In the genomic region with DNA sequence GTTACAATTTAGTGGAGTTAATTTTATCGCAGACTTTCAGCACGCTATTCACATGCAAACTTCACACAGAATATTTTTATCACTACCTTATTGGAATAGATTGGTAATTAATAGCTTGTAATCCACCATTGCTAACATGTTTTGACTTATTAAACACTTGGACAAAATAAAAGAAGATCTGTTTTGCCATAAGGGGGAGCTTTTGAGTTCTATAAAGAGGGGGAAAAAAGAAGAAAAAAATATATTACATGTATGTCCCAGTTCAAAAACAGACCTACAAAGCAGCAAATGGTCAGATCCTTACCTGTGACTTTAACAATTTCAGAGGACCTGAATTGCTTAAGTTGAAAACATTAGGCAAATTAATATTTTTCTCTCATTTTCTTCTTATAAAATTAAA, we compare ENCODE assay signal across 9 cellular contexts. TPM values are rescaled to one million over a fixed set of nuclear protein-coding genes. Genes with fewer than 3 reads are reported as not detected.
DNase-seq lines count a peak whose midpoint lies in the region; ATAC-seq, FAIRE-seq and TF ChIP-seq lines count a peak whose summit lies in the region.
"Had no signal": no experiment of that assay in that cellular context is flagged by ENCODE, and none has a peak within 500 bp of the region (broad histone marks: within the 10 kb centered on the region; RNA-seq: fewer than 3 reads in every experiment).

No MANE protein-coding gene starts in this region.

- whole genome bisulfite sequencing in K562 (ENCODE audit: insufficient coverage, low coverage, missing lambda C conversion rate) = 4% methylated on average over 2 of the region's 2 CpGs
- WGBS in mesenchymal stem cell = no CpG with 5 or more reads among the region's 2 CpGs

- no peaks in the 10 kb centered on the region for H3K9me3 Mint-ChIP-seq in activated CD8-positive, alpha-beta memory T cell treated with anti-CD3 and anti-CD28 coated beads, Interleukin-2, amount 10 ng/mL, durations not matched to agents 7 days and 5 days (ENCODE audit: low read depth)

- BruUV-seq in K562 (replicated peaks; lab: Mats Ljungman, UMichigan) = no TSS peak

- no peak overlapping the region for H3K9ac ChIP-seq in K562 (ENCODE audit: insufficient read depth in 1 of 2, low read depth in 2 of 2, low read length in 2 of 2)
- peak overlapping the region; percentile 95 for H3K9ac ChIP-seq in mesenchymal stem cell (ENCODE audit: low read length)

- H3K79me1 ChIP-seq in mesenchymal stem cell (replicated peaks; ENCODE audit: low read length, poor library complexity, severe bottlenecking) = no peaks in the 10 kb centered on the region

- no peak overlapping the region for H3K4me3 Mint-ChIP-seq in activated CD8-positive, alpha-beta memory T cell treated with anti-CD3 and anti-CD28 coated beads, Interleukin-2, amount 10 ng/mL, durations not matched to agents 7 days and 5 days

- H3K9me3 ChIP-seq in K562 (replicated peaks; ENCODE audit: control insufficient read depth, insufficient read depth, low read depth, low read length) = no peaks in the 10 kb centered on the region
- no peaks in the 10 kb centered on the region for H3K9me3 ChIP-seq in mesenchymal stem cell (ENCODE audit: control insufficient read depth, low read length)

- intact Hi-C loops in K562 (cut with micrococcal nuclease) = loop anchor here (1.0 to 5.0 kb wide), 2 partner anchors 339 to 495 kb away; no protein-coding TSS in a partner anchor

- H3K4ac ChIP-seq in mesenchymal stem cell (ENCODE audit: low read depth in 1 of 2, low read length in 2 of 2) = no peak overlapping the region

- ATAC-seq in K562 (no peak), GM21390 (IDR thresholded peaks at IDR 0.05; ENCODE audit: unreplicated experiment) (no peak)
- ATAC-seq in activated CD8-positive, alpha-beta memory T cell treated with anti-CD3 and anti-CD28 coated beads, Interleukin-2, amount 10 ng/mL, durations not matched to agents 7 days and 5 days = no peak
- ATAC-seq: GM12878 had no signal

- TF ChIP-seq CTCF in K562 (IDR thresholded peaks at IDR 0.05 in 2 of 3, conservative IDR thresholded peaks at IDR 0.05 in 1 of 3; ENCODE audit: insufficient read depth in 2 of 3, low read depth in 1 of 3, low read length in 3 of 3) = peak in 2 of 3 experiments; percentile 16 to 57; a peak in 3 of 6 replicates

- H3K27me3 ChIP-seq in K562 (ENCODE audit: control insufficient read depth in 2 of 2, insufficient read depth in 2 of 2, low read length in 2 of 2) (peaks cover 7 to 14% of the 10 kb centered on the region in 2 experiments; a peak in 4 of 5 replicates), mesenchymal stem cell (ENCODE audit: control insufficient read depth in 1 of 2, insufficient read depth in 1 of 2, low read length in 2 of 2) (no peaks in the 10 kb centered on the region)

- H3K18ac ChIP-seq in mesenchymal stem cell (ENCODE audit: low read depth in 1 of 2, low read length in 2 of 2) = no peak overlapping the region

- no peaks in the 10 kb centered on the region for H3K79me2 ChIP-seq in K562 (ENCODE audit: control insufficient read depth, insufficient read depth, low read length)

- peak; percentile 17 for DNase-seq in AG20443 (ENCODE audit: low spot score)
- peak; percentile 33 to 62 for DNase-seq in Kasumi-1 (lab: John Stamatoyannopoulos, UW)
- peak in 2 of 4 experiments; percentile 11 to 14 for DNase-seq in K562 (ENCODE audit: extremely low read depth in 1 of 4, low spot score in 3 of 4)
- no peak for DNase-seq in mesenchymal stem cell
- DNase-seq in frontal cortex (ENCODE audit: low spot score in 2 of 2) = no peak
- no peak for DNase-seq in activated gamma-delta T cell (lab: John Stamatoyannopoulos, UW)
- no peak for DNase-seq in activated CD8-positive, alpha-beta memory T cell treated with anti-CD3 and anti-CD28 coated beads, Interleukin-2, amount 10 ng/mL, durations not matched to agents 7 days and 5 days

- no peak overlapping the region for H3K27ac ChIP-seq in K562 (ENCODE audit: extremely low read depth, low read depth, low read length)
- peak overlapping the region; percentile 96 for H3K27ac ChIP-seq in mesenchymal stem cell (ENCODE audit: low read length, poor library complexity, severe bottlenecking)

- no peaks in the 10 kb centered on the region for H3K9me1 ChIP-seq in K562 (ENCODE audit: control insufficient read depth, insufficient read depth, low read length)

- H2BK12ac ChIP-seq in mesenchymal stem cell (ENCODE audit: low read length in 2 of 2) = no peak overlapping the region

- in situ Hi-C loops in K562 (cut with MboI) = loop anchor here (5.0 to 10.0 kb wide), 2 partner anchors 342 to 420 kb away; no protein-coding TSS in a partner anchor

- no peaks in the 10 kb centered on the region for H4K20me1 ChIP-seq in K562 (replicated peaks; ENCODE audit: control insufficient read depth, insufficient read depth, low read length)

- no peak for FAIRE-seq in K562 (lab: Jason Lieb, UNC)
- FAIRE-seq in frontal cortex (lab: Jason Lieb, UNC) = no peak
- FAIRE-seq: GM12878 had no signal

- no peak overlapping the region for H3K14ac ChIP-seq in mesenchymal stem cell (ENCODE audit: low read length in 2 of 2)

- H3K23ac ChIP-seq in mesenchymal stem cell (ENCODE audit: low read length in 2 of 2) = no peak overlapping the region

- peaks cover 5% of the 10 kb centered on the region for H3K4me1 Mint-ChIP-seq in activated CD8-positive, alpha-beta memory T cell treated with anti-CD3 and anti-CD28 coated beads, Interleukin-2, amount 10 ng/mL, durations not matched to agents 7 days and 5 days

- no peak overlapping the region for H2AK5ac ChIP-seq in mesenchymal stem cell (ENCODE audit: low read length, severe bottlenecking)

- no peak overlapping the region for H2BK5ac ChIP-seq in mesenchymal stem cell (ENCODE audit: low read depth, low read length, poor library complexity, severe bottlenecking)

- POLR2A ChIA-PET in K562 (lab: Yijun Ruan, JAX) = interaction anchor here (0.6 to 1.4 kb wide), 4 partner anchors 10 to 265 kb away, joined by 3 read pairs; no protein-coding TSS in a partner anchor

- no peak overlapping the region for H3K4me3 ChIP-seq in K562
- peak overlapping the region in 1 of 2 experiments; percentile 79 for H3K4me3 ChIP-seq in mesenchymal stem cell (ENCODE audit: insufficient read depth in 1 of 2, low read depth in 1 of 2, low read length in 2 of 2)
- H3K4me3 ChIP-seq: GM12878 had no signal

- H3K4me1 ChIP-seq in K562 (replicated peaks in 1 of 2; ENCODE audit: control insufficient read depth in 2 of 2, insufficient read depth in 2 of 2, low read length in 2 of 2) (peaks cover 0 to 10% of the 10 kb centered on the region in 2 experiments; a peak in 3 of 5 replicates), mesenchymal stem cell (ENCODE audit: control insufficient read depth, insufficient read depth, low read depth, low read length) (peaks cover 9% of the 10 kb centered on the region)

- H3K27ac Mint-ChIP-seq in activated CD8-positive, alpha-beta memory T cell treated with anti-CD3 and anti-CD28 coated beads, Interleukin-2, amount 10 ng/mL, durations not matched to agents 7 days and 5 days = no peak overlapping the region

- no peak overlapping the region for H4K91ac ChIP-seq in mesenchymal stem cell (ENCODE audit: low read length)

- H2BK120ac ChIP-seq in mesenchymal stem cell (ENCODE audit: low read depth, low read length) = no peak overlapping the region

- H2AFZ ChIP-seq in K562 (ENCODE audit: low read depth, low read length) = no peak overlapping the region
- no peak overlapping the region for H2AFZ ChIP-seq in mesenchymal stem cell (ENCODE audit: low read depth, low read length)

- H3K4me2 ChIP-seq in K562 (ENCODE audit: insufficient read depth, low read length) (no peak overlapping the region), mesenchymal stem cell (ENCODE audit: low read length, poor library complexity, severe bottlenecking) (no peak overlapping the region)

- no peak for TF ChIP-seq POLR2A in K562 (conservative IDR thresholded peaks at IDR 0.05)

- H3K27me3 Mint-ChIP-seq in activated CD8-positive, alpha-beta memory T cell treated with anti-CD3 and anti-CD28 coated beads, Interleukin-2, amount 10 ng/mL, durations not matched to agents 7 days and 5 days = peaks cover 64% of the 10 kb centered on the region

- TF ChIP-seq RAD21 in K562 (CRISPR knock-in tag; conservative IDR thresholded peaks at IDR 0.05 in 1 of 2, IDR thresholded peaks at IDR 0.05 in 1 of 2) = peak; percentile 46 to 61

- H4K8ac ChIP-seq in mesenchymal stem cell (ENCODE audit: low read length) = no peak overlapping the region

- H2BK15ac ChIP-seq in mesenchymal stem cell (ENCODE audit: low read depth, poor library complexity, severe bottlenecking) = no peak overlapping the region

- CTCF ChIA-PET in K562 (lab: Yijun Ruan, JAX; ENCODE audit: low intra/inter-chr PET ratio) = interaction anchor here (0.7 to 1.6 kb wide), 4 partner anchors 338 to 420 kb away, joined by 3 to 4 read pairs (median 4); no protein-coding TSS in a partner anchor
- CTCF ChIA-PET in activated CD8-positive, alpha-beta memory T cell treated with anti-CD3 and anti-CD28 coated beads, Interleukin-2, amount 10 ng/mL, durations not matched to agents 7 days and 5 days (lab: Charles Lee) = interaction anchor here (0.8 kb wide), 1 partner anchor 1138 kb away, joined by 3 read pairs; no protein-coding TSS in a partner anchor

- TF ChIP-seq EP300 in K562 (IDR thresholded peaks at IDR 0.05; ENCODE audit: low read length) = no peak

- H3K36me3 ChIP-seq in K562 (ENCODE audit: control insufficient read depth, insufficient read depth, low read length) (no peaks in the 10 kb centered on the region), mesenchymal stem cell (ENCODE audit: control insufficient read depth in 1 of 2, insufficient read depth in 2 of 2, low read depth in 1 of 2, low read length in 2 of 2) (no peaks in the 10 kb centered on the region)

- no peaks in the 10 kb centered on the region for H3K36me3 Mint-ChIP-seq in activated CD8-positive, alpha-beta memory T cell treated with anti-CD3 and anti-CD28 coated beads, Interleukin-2, amount 10 ng/mL, durations not matched to agents 7 days and 5 days

RNA-seq across cellular contexts. Expression of gene PAPPA, which starts 1.2 kb away (rescaled TPM):
- 0.09 and 0.12 TPM in 2 replicates for total RNA-seq in K562 (2011; cell fraction: chromatin; rRNA removed; ENCODE audit: low replicate concordance)
- total RNA-seq in K562 (2011; cell fraction: nucleolus; rRNA removed) = under 0.01 TPM in 2 replicates
- 0.08 and 0.15 TPM in 2 replicates for total RNA-seq in K562 (2011; cell fraction: nucleoplasm; rRNA removed)
- total RNA-seq in K562 (2014; rRNA removed) (0.09 and 0.12 TPM in 2 replicates), K562 (2014; rRNA removed; fragmentation: Illumina TruSeq; extraction: Trizol) (0.16 and 0.18 TPM in 2 replicates), K562 (2015; rRNA removed; fragmentation: Illumina TruSeq; extraction: Trizol) (0.14 and 0.19 TPM in 2 replicates), K562 (2021) (0.13 and 0.20 TPM in 2 replicates), frontal cortex (under 0.01 TPM)
- polyA plus RNA-seq in K562 (2011; rRNA removed) (0.05 and 0.06 TPM in 2 replicates), K562 (2014; fragmentation: Illumina TruSeq; extraction: Trizol) (0.12 and 0.16 TPM in 2 replicates), K562 (2014; fragmentation: Nextera tagmentation; extraction: Ambion mirVana) (under 1 TPM; 0.10 to 0.11 TPM), K562 (2014; rRNA removed) (0.11 and 0.23 TPM in 2 replicates)
- polyA plus RNA-seq in K562 (2011; cell fraction: cytosol; rRNA removed) = under 0.01 and 0.01 TPM in 2 replicates
- polyA plus RNA-seq in K562 (2011; cell fraction: nucleus; rRNA removed) = 0.04 and 0.09 TPM in 2 replicates
- 0.17 and 0.36 TPM in 2 replicates for polyA plus RNA-seq in K562 (2012)
- polyA minus RNA-seq in K562 (2011; rRNA and poly(A)+ RNA removed) = 0.03 and 0.07 TPM in 2 replicates
- polyA minus RNA-seq in K562 (2011; cell fraction: cytosol; rRNA and poly(A)+ RNA removed) = 0.10 TPM in 1 of 2 replicates, not detected in the other
- polyA minus RNA-seq in K562 (2011; cell fraction: nucleus; rRNA and poly(A)+ RNA removed) = 0.13 and 0.44 TPM in 2 replicates
- polyA plus RNA-seq in mesenchymal stem cell (2013, experiment 1 of 2) = 90.6 TPM
- polyA plus RNA-seq in mesenchymal stem cell (2013, experiment 2 of 2) = 85.6 TPM
- total RNA-seq in activated CD8-positive, alpha-beta memory T cell treated with anti-CD3 and anti-CD28 coated beads, Interleukin-2, amount 10 ng/mL, durations not matched to agents 7 days and 5 days = not detected

Comparison
In these comparisons a context has a peak if more than half of its experiments do, and no peak if none do; other contexts are left out.
1. DNase-seq: peak in AG20443 (single experiment) and Kasumi-1 (2 of 2); none in mesenchymal stem cell (single experiment), frontal cortex (0 of 2), activated gamma-delta T cell (single experiment) and activated CD8-positive, alpha-beta memory T cell treated with anti-CD3 and anti-CD28 coated beads, Interleukin-2, amount 10 ng/mL, durations not matched to agents 7 days and 5 days (single experiment).